ENCODE assay signal across 20 cellular contexts in the genomic region with DNA sequence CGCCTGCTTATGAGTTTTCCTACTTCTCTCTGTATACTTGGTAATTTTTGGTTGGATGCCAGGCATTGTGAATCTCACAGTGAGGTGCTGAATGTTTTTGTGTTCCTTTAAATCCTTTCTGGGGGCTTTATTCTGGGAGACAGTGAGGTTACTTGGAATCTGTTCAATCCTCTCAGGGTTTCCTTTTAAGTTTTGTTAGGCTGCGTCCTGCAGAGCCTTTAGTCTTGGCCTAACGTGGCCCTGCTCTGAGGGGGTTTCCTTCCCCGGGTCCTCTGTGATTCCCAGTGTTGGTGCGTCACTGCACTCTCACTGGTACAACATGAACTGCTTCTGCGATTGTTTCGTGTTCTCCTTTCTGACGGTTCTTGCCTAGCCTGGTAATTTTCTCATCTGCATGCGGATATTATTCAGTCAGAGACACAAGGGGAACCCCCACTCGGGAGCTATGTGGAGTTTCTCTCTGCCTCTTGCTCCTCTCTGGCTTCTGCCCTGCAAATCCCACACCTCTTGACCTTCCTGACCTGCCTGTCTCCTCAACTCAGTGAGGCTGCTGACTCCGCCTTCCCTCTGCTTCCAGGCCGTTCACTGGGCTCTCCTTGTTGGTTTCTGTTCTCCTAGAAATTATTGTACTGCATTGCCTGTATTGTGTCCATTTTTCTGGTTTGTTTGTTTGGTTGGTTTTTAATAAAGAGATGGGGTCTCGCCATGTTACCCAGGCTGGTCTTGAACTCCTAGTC.
A peak's percentile ranks its signal among the peaks of the same experiment; 100 is the strongest.
DNase-seq lines count a peak whose midpoint lies in the region; ATAC-seq, FAIRE-seq and TF ChIP-seq lines count a peak whose summit lies in the region.
"Had no signal": no experiment of that assay in that cellular context is flagged by ENCODE, and none has a peak within 500 bp of the region (broad histone marks: within the 10 kb centered on the region; RNA-seq: fewer than 3 reads in every experiment).

No MANE protein-coding gene starts in this region.

- TF ChIP-seq POLR2A in sigmoid colon (IDR thresholded peaks at IDR 0.05), result no peak

- no peak for FAIRE-seq in kidney (lab: Jason Lieb, UNC)
- FAIRE-seq: D721Med, RCC 7860 had no signal

- H3K27me3 ChIP-seq in sigmoid colon, result no peaks in the 10 kb centered on the region
- H3K27me3 ChIP-seq: MG63 had no signal

- H3K9ac ChIP-seq in kidney (ENCODE audit: low read length in 2 of 2), result no peak overlapping the region

- H3K27ac Mint-ChIP-seq in activated naive CD4-positive, alpha-beta T cell treated with anti-CD3 and anti-CD28 coated beads, Interleukin-2, amount 50 U/mL, for 72 hours, result no peak overlapping the region
- no peak overlapping the region for H3K27ac Mint-ChIP-seq in activated T-helper 2 cell treated with anti-CD3 and anti-CD28 coated beads, Interferon-gamma antibody, Interleukin-2, Interleukin-4, amounts not matched to agents 10 μg/mL and 5 μg/mL and 100 μg/mL, durations not matched to agents 14 hours and 24 hours and 36 hours
- H3K27ac Mint-ChIP-seq: activated CD4-positive, alpha-beta memory T cell treated with anti-CD3 and anti-CD28 coated beads for 36 hours; activated naive CD4-positive, alpha-beta T cell treated with anti-CD3 and anti-CD28 coated beads, Interleukin-2, amount 50 U/mL, for 24 hours; mesothelial cell of epicardium; T-helper 1 cell treated with Interleukin-12 subunit alpha and Interleukin-12 subunit beta and Interleukin-4 antibody, amounts not matched to agents 30 μg/mL and 1 μg/mL, for 36 hours had no signal

- no peak overlapping the region for H3K4me3 Mint-ChIP-seq in activated T-helper 2 cell treated with anti-CD3 and anti-CD28 coated beads, Interferon-gamma antibody, Interleukin-2, Interleukin-4, amounts not matched to agents 10 μg/mL and 5 μg/mL and 100 μg/mL, durations not matched to agents 14 hours and 24 hours and 36 hours (ENCODE audit: low read depth)
- H3K4me3 Mint-ChIP-seq: activated CD4-positive, alpha-beta memory T cell treated with anti-CD3 and anti-CD28 coated beads for 36 hours; activated naive CD4-positive, alpha-beta T cell treated with anti-CD3 and anti-CD28 coated beads, Interleukin-2, amount 50 U/mL, for 24 hours; mesothelial cell of epicardium; T-helper 1 cell treated with Interleukin-12 subunit alpha and Interleukin-12 subunit beta and Interleukin-4 antibody, amounts not matched to agents 30 μg/mL and 1 μg/mL, for 36 hours; type B pancreatic cell had no signal

- no peaks in the 10 kb centered on the region for H3K4me1 ChIP-seq in kidney (ENCODE audit: control insufficient read depth in 1 of 2, insufficient read depth in 1 of 2, low read depth in 1 of 2, low read length in 2 of 2)
- peaks cover 0 to 30% (median 23%) of the 10 kb centered on the region in 4 donors for H3K4me1 ChIP-seq in sigmoid colon

- H3K36me3 ChIP-seq in kidney (ENCODE audit: control insufficient read depth in 1 of 2, insufficient read depth in 2 of 2, low read length in 2 of 2) (peaks cover 30 to 47% of the 10 kb centered on the region in 2 donors), sigmoid colon (peaks cover 42 to 81% (median 65%) of the 10 kb centered on the region in 4 donors)

- peaks cover 5% of the 10 kb centered on the region for H3K4me1 Mint-ChIP-seq in activated T-helper 2 cell treated with anti-CD3 and anti-CD28 coated beads, Interferon-gamma antibody, Interleukin-2, Interleukin-4, amounts not matched to agents 10 μg/mL and 5 μg/mL and 100 μg/mL, durations not matched to agents 14 hours and 24 hours and 36 hours (ENCODE audit: low read depth)

- intact Hi-C loops in kidney (cut with DNase I), result no loop called here
- intact Hi-C loops in sigmoid colon (cut with DNase I), result loop anchor here (5.0 kb wide), 1 partner anchor 77 kb away; no protein-coding TSS in a partner anchor
- intact Hi-C loops in activated T-helper 2 cell treated with anti-CD3 and anti-CD28 coated beads, Interferon-gamma antibody, Interleukin-2, Interleukin-4, amounts not matched to agents 10 μg/mL and 5 μg/mL and 100 μg/mL, durations not matched to agents 14 hours and 24 hours and 36 hours (cut with micrococcal nuclease), result no loop called here

- H3K27me3 Mint-ChIP-seq in activated T-helper 2 cell treated with anti-CD3 and anti-CD28 coated beads, Interferon-gamma antibody, Interleukin-2, Interleukin-4, amounts not matched to agents 10 μg/mL and 5 μg/mL and 100 μg/mL, durations not matched to agents 14 hours and 24 hours and 36 hours (ENCODE audit: low read depth), result peaks cover 4% of the 10 kb centered on the region
- H3K27me3 Mint-ChIP-seq: type B pancreatic cell had no signal

- no peaks in the 10 kb centered on the region for H3K36me3 Mint-ChIP-seq in activated naive CD4-positive, alpha-beta T cell treated with anti-CD3 and anti-CD28 coated beads, Interleukin-2, amount 50 U/mL, for 72 hours
- no peaks in the 10 kb centered on the region for H3K36me3 Mint-ChIP-seq in activated T-helper 2 cell treated with anti-CD3 and anti-CD28 coated beads, Interferon-gamma antibody, Interleukin-2, Interleukin-4, amounts not matched to agents 10 μg/mL and 5 μg/mL and 100 μg/mL, durations not matched to agents 14 hours and 24 hours and 36 hours (ENCODE audit: low read depth)
- H3K36me3 Mint-ChIP-seq: activated CD4-positive, alpha-beta memory T cell treated with anti-CD3 and anti-CD28 coated beads for 36 hours had no signal

- DNase-seq in GM12865 (ENCODE audit: low read depth) (peak; percentile 18), choroid plexus epithelial cell (ENCODE audit: low read depth) (peak; percentile 89), kidney (peak; percentile 38), sigmoid colon (peak; percentile 87), NCI-H748 treated with DMSO at 0.1 percent for 48 hours (lab: John Stamatoyannopoulos, UW) (no peak)
- no peak for DNase-seq in activated naive CD4-positive, alpha-beta T cell treated with Interleukin-2 at 50 U/mL for 16 hours
- DNase-seq in activated naive CD4-positive, alpha-beta T cell treated with anti-CD3 and anti-CD28 coated beads, Interleukin-2, amount 50 U/mL, for 72 hours (ENCODE audit: low spot score in 2 of 2), result no peak
- DNase-seq in activated T-helper 2 cell treated with anti-CD3 and anti-CD28 coated beads, Interferon-gamma antibody, Interleukin-2, Interleukin-4, amounts not matched to agents 10 μg/mL and 5 μg/mL and 100 μg/mL, durations not matched to agents 14 hours and 24 hours and 36 hours (ENCODE audit: low spot score), result no peak
- DNase-seq: ACHN; activated CD4-positive, alpha-beta memory T cell treated with anti-CD3 and anti-CD28 coated beads for 36 hours; effector CD4-positive, alpha-beta T cell; MG63; NCI-H446; retina had no signal

- H3K9me3 Mint-ChIP-seq in activated naive CD4-positive, alpha-beta T cell treated with anti-CD3 and anti-CD28 coated beads, Interleukin-2, amount 50 U/mL, for 72 hours, result peaks cover 0 to 4% of the 10 kb centered on the region in 2 donors
- no peaks in the 10 kb centered on the region for H3K9me3 Mint-ChIP-seq in activated T-helper 2 cell treated with anti-CD3 and anti-CD28 coated beads, Interferon-gamma antibody, Interleukin-2, Interleukin-4, amounts not matched to agents 10 μg/mL and 5 μg/mL and 100 μg/mL, durations not matched to agents 14 hours and 24 hours and 36 hours
- H3K9me3 Mint-ChIP-seq: activated naive CD4-positive, alpha-beta T cell treated with anti-CD3 and anti-CD28 coated beads, Interleukin-2, amount 50 U/mL, for 24 hours; T-helper 1 cell treated with Interleukin-12 subunit alpha and Interleukin-12 subunit beta and Interleukin-4 antibody, amounts not matched to agents 30 μg/mL and 1 μg/mL, for 36 hours; type B pancreatic cell had no signal

- H3K27ac ChIP-seq in kidney (ENCODE audit: low read depth in 2 of 2, low read length in 2 of 2) (peak overlapping the region in 1 of 2 donors; percentile 43), sigmoid colon (peak overlapping the region in 3 of 4 donors; percentile 66 to 83 (median 73))

- peaks cover 0 to 4% of the 10 kb centered on the region in 2 donors for H3K9me3 ChIP-seq in kidney (ENCODE audit: control insufficient read depth in 1 of 2, low read length in 2 of 2)
- no peaks in the 10 kb centered on the region for H3K9me3 ChIP-seq in sigmoid colon

- no peak for ATAC-seq in activated naive CD4-positive, alpha-beta T cell treated with anti-CD3 and anti-CD28 coated beads, Interleukin-2, amount 50 U/mL, for 72 hours

- no peak overlapping the region for H3K4me3 ChIP-seq in GM12865 (ENCODE audit: low read depth, low read length)
- H3K4me3 ChIP-seq in choroid plexus epithelial cell (ENCODE audit: low read depth, low read length), result no peak overlapping the region
- no peak overlapping the region for H3K4me3 ChIP-seq in kidney (ENCODE audit: low read length in 2 of 2)
- no peak overlapping the region for H3K4me3 ChIP-seq in sigmoid colon
- H3K4me3 ChIP-seq: MG63 had no signal

- TF ChIP-seq CTCF in GM12865 (IDR thresholded peaks at IDR 0.05; ENCODE audit: insufficient read depth, low read depth, low read length, missing control alignments) (no peak), choroid plexus epithelial cell (conservative IDR thresholded peaks at IDR 0.05; ENCODE audit: low read depth, low read length) (no peak), kidney (IDR thresholded peaks at IDR 0.05; ENCODE audit: borderline replicate concordance, extremely low read depth, insufficient read depth) (no peak), sigmoid colon (IDR thresholded peaks at IDR 0.05) (no peak)

- 80 to 87% methylated on average over 13 of the region's 13 CpGs for WGBS in sigmoid colon, 2 donors

- peak; percentile 60 to 97 (median 93) for TF ChIP-seq EP300 in sigmoid colon (IDR thresholded peaks at IDR 0.05)

Comparison
In these comparisons a context has a peak if more than half of its experiments do, and no peak if none do; other contexts are left out.
1. DNase-seq: peak in GM12865 (single experiment), choroid plexus epithelial cell (single experiment), kidney (single experiment) and sigmoid colon (single experiment); none in activated naive CD4-positive, alpha-beta T cell treated with Interleukin-2 at 50 U/mL for 16 hours (single experiment), activated naive CD4-positive, alpha-beta T cell treated with anti-CD3 and anti-CD28 coated beads, Interleukin-2, amount 50 U/mL, for 72 hours (0 of 2), NCI-H748 treated with DMSO at 0.1 percent for 48 hours (single experiment) and activated T-helper 2 cell treated with anti-CD3 and anti-CD28 coated beads, Interferon-gamma antibody, Interleukin-2, Interleukin-4, amounts not matched to agents 10 μg/mL and 5 μg/mL and 100 μg/mL, durations not matched to agents 14 hours and 24 hours and 36 hours (single experiment).